1 cellular context compared by ENCODE assay signal in the genomic region with DNA sequence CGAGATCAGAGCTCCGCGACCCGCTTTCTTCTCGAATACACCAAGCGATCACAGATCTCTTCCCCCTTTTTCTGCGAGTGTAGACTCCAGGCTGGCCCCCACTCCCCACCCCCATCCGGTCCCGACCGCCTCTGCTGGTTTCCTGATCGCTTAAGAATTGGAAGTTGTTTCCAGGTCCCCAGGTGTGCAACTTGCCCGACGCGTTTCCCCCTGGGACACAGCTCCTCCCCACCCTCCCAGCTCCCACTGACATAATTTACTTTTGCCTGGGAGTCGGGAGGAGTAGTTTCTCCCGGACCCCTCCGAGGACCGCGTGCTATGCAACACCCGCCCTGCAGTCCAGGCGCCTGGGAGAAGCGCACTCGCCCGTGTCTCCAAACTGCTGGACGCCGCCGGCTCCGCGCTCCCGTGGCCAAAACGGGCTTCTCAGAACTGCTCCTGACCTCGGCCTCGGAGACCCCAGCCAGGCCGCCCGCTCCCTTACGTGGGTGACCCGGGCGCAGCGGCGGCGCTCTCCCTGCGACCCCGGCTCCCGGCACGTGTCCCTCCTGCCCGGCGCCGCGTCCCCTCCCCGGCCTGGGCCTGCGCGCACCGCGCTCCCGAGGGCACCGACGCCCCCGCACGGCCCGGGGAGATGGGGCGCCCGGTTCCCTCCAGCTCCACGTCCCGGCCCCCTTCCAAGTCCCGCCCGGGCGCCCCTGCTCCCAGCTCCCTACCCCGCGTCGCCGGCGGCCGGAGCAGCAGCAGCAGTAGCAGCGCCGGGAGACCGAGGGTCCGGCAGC.
TF ChIP-seq lines count a peak whose summit lies in the region.

No MANE protein-coding gene starts in this region.

TF ChIP-seq in IMR-90, 13 proteins besides CTCF, POLR2A, EP300 and RAD21 (continued from another document):
- TF ChIP-seq CHD1 (IDR thresholded peaks at IDR 0.05; ENCODE audit: low read depth, low read length) (no peak), MXI1 (IDR thresholded peaks at IDR 0.05; ENCODE audit: borderline replicate concordance, low read depth, low read length) (no peak; the same call in 1 of the 2 replicates), SMC3 (IDR thresholded peaks at IDR 0.05; ENCODE audit: low read depth, low read length) (no peak)
- TF ChIP-seq, protein P1, sequence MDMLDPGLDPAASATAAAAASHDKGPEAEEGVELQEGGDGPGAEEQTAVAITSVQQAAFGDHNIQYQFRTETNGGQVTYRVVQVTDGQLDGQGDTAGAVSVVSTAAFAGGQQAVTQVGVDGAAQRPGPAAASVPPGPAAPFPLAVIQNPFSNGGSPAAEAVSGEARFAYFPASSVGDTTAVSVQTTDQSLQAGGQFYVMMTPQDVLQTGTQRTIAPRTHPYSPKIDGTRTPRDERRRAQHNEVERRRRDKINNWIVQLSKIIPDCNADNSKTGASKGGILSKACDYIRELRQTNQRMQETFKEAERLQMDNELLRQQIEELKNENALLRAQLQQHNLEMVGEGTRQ (IDR thresholded peaks at IDR 0.05; ENCODE audit: low read depth, low read length) = no peak
